5 cellular contexts compared by ENCODE assay signal in genomic region chr2:233336091-233336490, GRCh38. TPM values are rescaled to one million over a fixed set of nuclear protein-coding genes. Genes with fewer than 3 reads are reported as not detected.
"Had no signal": no experiment of that assay in that cellular context is flagged by ENCODE, and none has a peak within 500 bp of the region (broad histone marks: within the 10 kb centered on the region; RNA-seq: fewer than 3 reads in every experiment).

No MANE protein-coding gene starts in this region.

RNA-seq across cellular contexts. Expression of gene SAG, which starts 28.5 kb away (rescaled TPM):
- total RNA-seq: GM23338, H1, H9, HT-29, IMR-90 had no signal
